34 cellular contexts compared by ENCODE assay signal in genomic region chr17:69557339-69557738, GRCh38.
"Had no signal": no experiment of that assay in that cellular context is flagged by ENCODE, and none has a peak within 500 bp of the region (broad histone marks: within the 10 kb centered on the region; RNA-seq: fewer than 3 reads in every experiment).

No MANE protein-coding gene starts in this region.

- DNase-seq: activated B cell treated with CpG ODN at 0.5 μM for 24 hours; activated CD4-positive, alpha-beta memory T cell treated with anti-CD3 and anti-CD28 coated beads for 36 hours; activated CD4-positive, alpha-beta T cell treated with anti-CD3 and anti-CD28 coated beads for 36 hours; activated CD4-positive, alpha-beta T cell treated with anti-CD3 and anti-CD28 coated beads, Interleukin-2, amount 10 ng/mL, durations not matched to agents 24 days and 14 days; activated CD4-positive, CD25-positive, alpha-beta regulatory T cell treated with anti-CD3 and anti-CD28 coated beads, Interleukin-2, amount 50 U/mL, for 72 hours; activated CD8-positive, alpha-beta memory T cell treated with anti-CD3 and anti-CD28 coated beads, Interleukin-2, amount 10 ng/mL, durations not matched to agents 7 days and 5 days; activated CD8-positive, alpha-beta memory T cell treated with anti-CD3 and anti-CD28 coated beads, Interleukin-2, amount 50 U/mL, for 4 hours; activated CD8-positive, alpha-beta T cell treated with anti-CD3 and anti-CD28 coated beads, Interleukin-2, amount 10 ng/mL, durations not matched to agents 7 days and 5 days; activated effector memory CD4-positive, alpha-beta T cell treated with anti-CD3 and anti-CD28 coated beads, Interleukin-2, amount 50 U/mL, for 16 hours; activated naive CD4-positive, alpha-beta T cell treated with anti-CD3 and anti-CD28 coated beads for 36 hours; activated naive CD8-positive, alpha-beta T cell treated with anti-CD3 and anti-CD28 coated beads for 36 hours; activated naive CD8-positive, alpha-beta T cell treated with anti-CD3 and anti-CD28 coated beads, Interleukin-2, amount 50 U/mL, for 24 hours; activated T-cell treated with anti-CD3 and anti-CD28 coated beads, Interleukin-2, amount 50 U/mL, for 1 hour; activated T-cell treated with anti-CD3 and anti-CD28 coated beads, Interleukin-2, amount 50 U/mL, for 48 hours; adrenal gland; amygdala; aorta; body of pancreas; central memory CD4-positive, alpha-beta T cell; dorsolateral prefrontal cortex; effector memory CD4-positive, alpha-beta T cell; endodermal cell; foreskin fibroblast; gastrocnemius medialis; glutamatergic neuron; heart left ventricle; T-helper 1 cell; T-helper 17 cell; T1000; WERI-Rb-1 had no signal

- H3K36me3 ChIP-seq: adrenal gland, breast epithelium, cardiac muscle cell, gastrocnemius medialis, WERI-Rb-1 had no signal

- H3K27ac ChIP-seq: adrenal gland, body of pancreas, breast epithelium, cardiac muscle cell, coronary artery, dorsolateral prefrontal cortex, heart left ventricle, WERI-Rb-1 had no signal

- H3K4me3 ChIP-seq: adrenal gland, body of pancreas, breast epithelium, cardiac muscle cell, coronary artery, dorsolateral prefrontal cortex, gastrocnemius medialis, heart left ventricle had no signal

- ATAC-seq: activated CD4-positive, alpha-beta T cell treated with anti-CD3 and anti-CD28 coated beads for 36 hours; activated CD8-positive, alpha-beta memory T cell treated with anti-CD3 and anti-CD28 coated beads, Interleukin-2, amount 10 ng/mL, durations not matched to agents 7 days and 5 days; activated CD8-positive, alpha-beta T cell treated with anti-CD3 and anti-CD28 coated beads, Interleukin-2, amount 10 ng/mL, durations not matched to agents 7 days and 5 days; activated naive CD8-positive, alpha-beta T cell treated with anti-CD3 and anti-CD28 coated beads, Interleukin-2, amount 50 U/mL, for 24 hours; body of pancreas; esophagus mucosa; gastrocnemius medialis; heart left ventricle; T-helper 17 cell had no signal

- H3K27me3 ChIP-seq: adrenal gland, body of pancreas, breast epithelium, dorsolateral prefrontal cortex, gastrocnemius medialis, heart left ventricle had no signal

- H3K4me1 ChIP-seq: body of pancreas, breast epithelium had no signal

- H3K9me3 ChIP-seq: adrenal gland, gastrocnemius medialis had no signal
